22 cellular contexts compared by ENCODE assay signal in the genomic region with DNA sequence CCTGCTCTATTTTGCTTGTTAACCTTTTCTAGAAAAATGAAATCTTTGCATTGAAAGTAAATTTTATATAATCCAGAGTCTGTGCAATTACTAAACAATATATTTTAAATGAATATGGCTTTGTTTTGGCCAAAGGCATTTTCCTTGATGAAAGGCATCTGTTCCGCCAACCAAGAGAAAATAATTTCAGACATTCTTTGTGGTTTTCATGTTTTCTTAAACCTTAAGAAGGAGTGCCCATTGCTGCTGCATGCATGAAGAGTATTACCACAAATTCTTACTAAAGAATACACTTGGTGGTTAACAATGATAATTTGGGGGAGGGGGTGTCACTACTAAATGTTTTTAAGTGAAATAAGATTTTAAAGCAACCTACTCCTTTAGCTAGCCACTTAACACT. TPM values are rescaled to one million over a fixed set of nuclear protein-coding genes. Genes with fewer than 3 reads are reported as not detected.
A peak's percentile ranks its signal among the peaks of the same experiment; 100 is the strongest.
DNase-seq lines count a peak whose midpoint lies in the region; ATAC-seq and TF ChIP-seq lines count a peak whose summit lies in the region.
"Had no signal": no experiment of that assay in that cellular context is flagged by ENCODE, and none has a peak within 500 bp of the region (broad histone marks: within the 10 kb centered on the region; RNA-seq: fewer than 3 reads in every experiment).

No MANE protein-coding gene starts in this region.

- H3K36me3 ChIP-seq in mammary epithelial cell (ENCODE audit: insufficient read depth, low read length) (no peaks in the 10 kb centered on the region), smooth muscle cell (ENCODE audit: low read depth) (no peaks in the 10 kb centered on the region)
- H3K36me3 ChIP-seq: BE2C had no signal

- DNase-seq in M059J (ENCODE audit: low read depth) (peak; percentile 74), mammary epithelial cell (no peak), hepatic stellate cell (ENCODE audit: low spot score) (peak; percentile 32), smooth muscle cell (lab: John Stamatoyannopoulos, UW; ENCODE audit: unreplicated experiment) (no peak), NCI-H1092 treated with DMSO at 0.1 percent for 48 hours (lab: John Stamatoyannopoulos, UW) (no peak), DMS114 treated with DMSO at 0.1 percent for 48 hours (lab: John Stamatoyannopoulos, UW; ENCODE audit: unreplicated experiment) (no peak), Right ventricle myocardium inferior (ENCODE audit: missing footprints) (no peak)
- no peak for DNase-seq in T-helper 2 cell treated with Interferon-gamma antibody and Interleukin-4, amounts not matched to agents 5 μg/mL and 100 μg/mL, for 36 hours (ENCODE audit: low spot score)
- DNase-seq: activated CD4-positive, alpha-beta memory T cell treated with anti-CD3 and anti-CD28 coated beads, Interleukin-2, amount 10 ng/mL, durations not matched to agents 7 days and 5 days; activated naive CD4-positive, alpha-beta T cell treated with anti-CD3 and anti-CD28 coated beads, Interleukin-2, amount 50 U/mL, for 16 hours; activated T-cell treated with anti-CD3 and anti-CD28 coated beads, Interleukin-2, amount 50 U/mL, for 4 hours; BE2C; Caco-2; GM23248; islet precursor cell; natural killer cell; NCI-H1436 treated with DMSO at 0.1 percent for 48 hours; NCI-H748 treated with DMSO at 0.1 percent for 48 hours; SIG-M5; stimulated activated CD4-positive, alpha-beta T cell treated with anti-CD3 and anti-CD28 coated beads, Interleukin-4, amount 100 ng/mL, for 4 hours; T-helper 17 cell had no signal

- H3K4me1 Mint-ChIP-seq in T-helper 2 cell treated with Interferon-gamma antibody and Interleukin-4, amounts not matched to agents 5 μg/mL and 100 μg/mL, for 36 hours (ENCODE audit: low read depth), result no peaks in the 10 kb centered on the region
- H3K4me1 Mint-ChIP-seq: T-helper 17 cell had no signal

- H3K4me3 Mint-ChIP-seq in T-helper 2 cell treated with Interferon-gamma antibody and Interleukin-4, amounts not matched to agents 5 μg/mL and 100 μg/mL, for 36 hours, result no peak overlapping the region
- H3K4me3 Mint-ChIP-seq: activated CD4-positive, alpha-beta memory T cell treated with anti-CD3 and anti-CD28 coated beads, Interleukin-2, amount 10 ng/mL, durations not matched to agents 7 days and 5 days; activated T-cell treated with anti-CD3 and anti-CD28 coated beads, Interleukin-2, amount 50 U/mL, for 4 hours; natural killer cell; T-helper 17 cell had no signal

- H3K4me3 ChIP-seq in mammary epithelial cell (replicated peaks in 1 of 3; ENCODE audit: insufficient read depth in 1 of 3, low read depth in 2 of 3, low read length in 3 of 3) (no peak overlapping the region), smooth muscle cell (no peak overlapping the region)
- H3K4me3 ChIP-seq: GM23248 had no signal

- no TSS peak for BruUV-seq in mammary epithelial cell (replicated peaks; lab: Mats Ljungman, UMichigan)

- dilution Hi-C loops in mammary epithelial cell (cut with HindIII; ENCODE audit: low sequenced_read_pairs), result loop anchor here (25.0 kb wide), 1 partner anchor 212 kb away; no protein-coding TSS in a partner anchor

- no peak overlapping the region for H3K9ac ChIP-seq in mammary epithelial cell (ENCODE audit: insufficient read depth, low read length)
- no peak overlapping the region for H3K9ac ChIP-seq in smooth muscle cell (ENCODE audit: low read depth)
- H3K9ac ChIP-seq: GM23248 had no signal

- TF ChIP-seq CTCF in mammary epithelial cell (conservative IDR thresholded peaks at IDR 0.05 in 1 of 2, IDR thresholded peaks at IDR 0.05 in 1 of 2; ENCODE audit: extremely low read depth in 1 of 2, insufficient read depth in 1 of 2, low read depth in 1 of 2, low read length in 2 of 2) (no peak), smooth muscle cell (IDR thresholded peaks at IDR 0.05; ENCODE audit: borderline replicate concordance, insufficient read depth, poor library complexity, severe bottlenecking) (no peak)

- H3K4me2 ChIP-seq in mammary epithelial cell (ENCODE audit: insufficient read depth, low read depth, low read length) (peak overlapping the region; percentile 32), smooth muscle cell (peak overlapping the region; percentile 68)

- 11% methylated on average over 1 of the region's 1 CpG for WGBS in mammary epithelial cell (ENCODE audit: low coverage, missing lambda C conversion rate)
- 24% methylated on average over 1 of the region's 1 CpG for WGBS in smooth muscle cell (ENCODE audit: low lambda C conversion rate)

- in situ Hi-C loops in mammary epithelial cell (cut with MboI; ENCODE audit: low sequenced_read_pairs in 2 of 2), result loop anchor here in 1 of 2 donors (25.0 kb wide), 1 partner anchor 1012 kb away; a partner anchor contains a TSS

- no peaks in the 10 kb centered on the region for H3F3A ChIP-seq in smooth muscle cell (ENCODE audit: low read depth)

- intact Hi-C loops in mammary epithelial cell (cut with micrococcal nuclease) (loop anchor here (5.0 kb wide), 3 partner anchors 198 to 1003 kb away; no protein-coding TSS in a partner anchor), Right ventricle myocardium inferior (cut with DNase I) (loop anchor here (5.0 to 10.0 kb wide), 4 partner anchors 73 to 1001 kb away; no protein-coding TSS in a partner anchor)

- H3K79me2 ChIP-seq in mammary epithelial cell (ENCODE audit: insufficient read depth, low read length) (peaks cover 19% of the 10 kb centered on the region), smooth muscle cell (ENCODE audit: low read depth) (peaks cover 14% of the 10 kb centered on the region)

- peaks cover 44% of the 10 kb centered on the region for H3K4me1 ChIP-seq in mammary epithelial cell (ENCODE audit: insufficient read depth, low read length)
- peaks cover 26% of the 10 kb centered on the region for H3K4me1 ChIP-seq in smooth muscle cell (ENCODE audit: low read depth)
- H3K4me1 ChIP-seq: BE2C had no signal

- no peak for ATAC-seq in Right ventricle myocardium inferior
- ATAC-seq: activated T-cell treated with anti-CD3 and anti-CD28 coated beads, Interleukin-2, amount 50 U/mL, for 4 hours; natural killer cell; T-helper 17 cell had no signal

- H3K27ac Mint-ChIP-seq in T-helper 2 cell treated with Interferon-gamma antibody and Interleukin-4, amounts not matched to agents 5 μg/mL and 100 μg/mL, for 36 hours, result no peak overlapping the region
- H3K27ac Mint-ChIP-seq: activated CD4-positive, alpha-beta memory T cell treated with anti-CD3 and anti-CD28 coated beads, Interleukin-2, amount 10 ng/mL, durations not matched to agents 7 days and 5 days; natural killer cell; progenitor cell of endocrine pancreas; T-helper 17 cell had no signal

- H3K27ac ChIP-seq in mammary epithelial cell (ENCODE audit: insufficient read depth, low read depth, low read length) (no peak overlapping the region), smooth muscle cell (ENCODE audit: low read depth) (peak overlapping the region; percentile 78)
- H3K27ac ChIP-seq: GM23248 had no signal

- H3K27me3 ChIP-seq in mammary epithelial cell (ENCODE audit: insufficient read depth, low read length) (no peaks in the 10 kb centered on the region), smooth muscle cell (ENCODE audit: low read depth) (no peaks in the 10 kb centered on the region)

- H3K9me3 Mint-ChIP-seq in T-helper 2 cell treated with Interferon-gamma antibody and Interleukin-4, amounts not matched to agents 5 μg/mL and 100 μg/mL, for 36 hours, result no peaks in the 10 kb centered on the region
- H3K9me3 Mint-ChIP-seq: activated CD4-positive, alpha-beta memory T cell treated with anti-CD3 and anti-CD28 coated beads, Interleukin-2, amount 10 ng/mL, durations not matched to agents 7 days and 5 days; activated T-cell treated with anti-CD3 and anti-CD28 coated beads, Interleukin-2, amount 50 U/mL, for 4 hours had no signal

- H3K9me3 ChIP-seq in mammary epithelial cell (replicated peaks; ENCODE audit: insufficient read depth, low read length) (no peaks in the 10 kb centered on the region), smooth muscle cell (replicated peaks; ENCODE audit: low read depth) (no peaks in the 10 kb centered on the region)
- H3K9me3 ChIP-seq: BE2C, Caco-2 had no signal

- H3K27me3 Mint-ChIP-seq in T-helper 2 cell treated with Interferon-gamma antibody and Interleukin-4, amounts not matched to agents 5 μg/mL and 100 μg/mL, for 36 hours (ENCODE audit: low read depth), result peaks cover 37% of the 10 kb centered on the region
- H3K27me3 Mint-ChIP-seq: progenitor cell of endocrine pancreas had no signal

- no peak overlapping the region for H2AFZ ChIP-seq in mammary epithelial cell (ENCODE audit: low read depth, low read length)
- no peak overlapping the region for H2AFZ ChIP-seq in smooth muscle cell (ENCODE audit: low read depth)
- H2AFZ ChIP-seq: GM23248 had no signal

- no peaks in the 10 kb centered on the region for H4K20me1 ChIP-seq in mammary epithelial cell (ENCODE audit: insufficient read depth, low read length)
- no peaks in the 10 kb centered on the region for H4K20me1 ChIP-seq in smooth muscle cell (ENCODE audit: low read depth)

- H3K36me3 Mint-ChIP-seq in T-helper 2 cell treated with Interferon-gamma antibody and Interleukin-4, amounts not matched to agents 5 μg/mL and 100 μg/mL, for 36 hours (ENCODE audit: low read depth), result no peaks in the 10 kb centered on the region
- H3K36me3 Mint-ChIP-seq: natural killer cell had no signal

- CTCF ChIA-PET in mammary epithelial cell (lab: Charles Lee; ENCODE audit: low non-redundant PET), result no interaction called here

RNA-seq across cellular contexts. Expression of a gene that starts 2.7 kb away (rescaled TPM):
- 88.7 and 162 TPM in 2 replicates for total RNA-seq in M059J (2014; rRNA removed; shearing (Covaris generic))
- total RNA-seq in mammary epithelial cell (10 to 100 TPM; 32.2 to 69.3 TPM), smooth muscle cell (135 and 165 TPM in 2 replicates), Right ventricle myocardium inferior (12.6 TPM)
- polyA plus RNA-seq in mammary epithelial cell (17.6 TPM), smooth muscle cell (56.5 and 77.8 TPM in 2 replicates)
- polyA minus RNA-seq in mammary epithelial cell, result 78.9 TPM
- total RNA-seq: activated CD4-positive, alpha-beta memory T cell treated with anti-CD3 and anti-CD28 coated beads, Interleukin-2, amount 10 ng/mL, durations not matched to agents 7 days and 5 days had no signal

Comparison
In these comparisons a context has a peak if more than half of its experiments do, and no peak if none do; other contexts are left out.
1. DNase-seq: peak in M059J (single experiment) and hepatic stellate cell (single experiment); none in mammary epithelial cell (single experiment), smooth muscle cell (single experiment), T-helper 2 cell treated with Interferon-gamma antibody and Interleukin-4, amounts not matched to agents 5 μg/mL and 100 μg/mL, for 36 hours (single experiment), NCI-H1092 treated with DMSO at 0.1 percent for 48 hours (single experiment), DMS114 treated with DMSO at 0.1 percent for 48 hours (single experiment) and Right ventricle myocardium inferior (single experiment).